Comparison of ENCODE assay signal across 8 cellular contexts in genomic region chr7:135211179-135211945, GRCh38. TPM values are rescaled to one million over a fixed set of nuclear protein-coding genes. Genes with fewer than 3 reads are reported as not detected.
DNase-seq lines count a peak whose midpoint lies in the region; ATAC-seq and TF ChIP-seq lines count a peak whose summit lies in the region.

Gene WDR91, minus strand, starts transcription at chr7:135211526. Its CDS starts 24 bp downstream, at chr7:135211502.

- CTCF ChIA-PET in activated B cell treated with CpG ODN at 0.5 μM for 24 hours (lab: Charles Lee), result interaction anchor here (0.8 to 1.3 kb wide), 3 partner anchors 25 to 60 kb away, joined by 3 read pairs; no protein-coding TSS in a partner anchor

- H3K4me3 ChIP-seq in AG10803 (ENCODE audit: low read length) (peak within 1 kb of the TSS; percentile 84), cardiac fibroblast (replicated peaks in 1 of 2; ENCODE audit: low read depth in 2 of 2, low read length in 2 of 2) (peak within 1 kb of the TSS; percentile 74 to 86)

- intact Hi-C loops in activated B cell treated with CpG ODN at 0.5 μM for 24 hours (cut with micrococcal nuclease), result loop anchor here (1.0 to 5.0 kb wide), 13 partner anchors 23 to 1959 kb away; partner anchors contain the start of genes AGBL3, AKR1B1, BPGM and CNOT4

- H3K4me3 Mint-ChIP-seq in activated B cell treated with CpG ODN at 0.5 μM for 24 hours, result peak within 1 kb of the TSS; percentile 97

- no peaks in the 10 kb centered on the region for H3K9me3 Mint-ChIP-seq in activated B cell treated with CpG ODN at 0.5 μM for 24 hours

- peak; percentile 87 for DNase-seq in AG10803 (ENCODE audit: low read depth)
- peak; percentile 91 for DNase-seq in NCI-H345 (lab: John Stamatoyannopoulos, UW)
- peak; percentile 87 for DNase-seq in activated B cell treated with CpG ODN at 0.5 μM for 24 hours
- DNase-seq in cardiac fibroblast (ENCODE audit: low read depth in 2 of 2), result peak; percentile 92 to 94
- DNase-seq in iris pigment epithelial cell (ENCODE audit: low read depth), result peak; percentile 89
- peak; percentile 99 for DNase-seq in stimulated activated CD4-positive, alpha-beta T cell treated with anti-CD3 and anti-CD28 coated beads, Interleukin-12 subunit alpha, Interleukin-12 subunit beta, amount 100 ng/mL, for 4 hours

- TF ChIP-seq CTCF in AG10803 (conservative IDR thresholded peaks at IDR 0.05; ENCODE audit: low read length), result no peak
- no peak for TF ChIP-seq CTCF in activated B cell treated with CpG ODN at 0.5 μM for 24 hours (IDR thresholded peaks at IDR 0.05)
- no peak for TF ChIP-seq CTCF in cardiac fibroblast (IDR thresholded peaks at IDR 0.05; ENCODE audit: low read depth, low read length)

- peaks cover 16% of the 10 kb centered on the region for H3K36me3 Mint-ChIP-seq in activated B cell treated with CpG ODN at 0.5 μM for 24 hours (ENCODE audit: low read depth)

- H3K27ac Mint-ChIP-seq in activated B cell treated with CpG ODN at 0.5 μM for 24 hours, result peak within 1 kb of the TSS; percentile 97

- peaks cover 40% of the 10 kb centered on the region for H3K4me1 Mint-ChIP-seq in activated B cell treated with CpG ODN at 0.5 μM for 24 hours

- H3K27me3 Mint-ChIP-seq in activated B cell treated with CpG ODN at 0.5 μM for 24 hours, result no peaks in the 10 kb centered on the region

- ATAC-seq in GM19035 (IDR thresholded peaks at IDR 0.05; ENCODE audit: unreplicated experiment) (peak; percentile 81), HG03342 (IDR thresholded peaks at IDR 0.05; ENCODE audit: unreplicated experiment) (peak; percentile 81), activated B cell treated with CpG ODN at 0.5 μM for 24 hours (ENCODE audit: low read depth) (peak; percentile 92)

- POLR2A ChIA-PET in activated B cell treated with CpG ODN at 0.5 μM for 24 hours (lab: Charles Lee), result interaction anchor here (0.6 to 6.2 kb wide), 15 partner anchors 13 to 564 kb away, joined by 3 to 62 read pairs (median 5); partner anchors contain the start of genes AGBL3, CYREN and TMEM140

RNA-seq across cellular contexts. Expression of gene WDR91, which starts in this region (rescaled TPM):
- total RNA-seq in activated B cell treated with CpG ODN at 0.5 μM for 24 hours, result 59.5 and 60.1 TPM in 2 replicates

Comparison
In these comparisons a context has a peak if more than half of its experiments do, and no peak if none do; other contexts are left out.
1. Peak in every context shown above with its lines: DNase-seq, ATAC-seq and H3K4me3 ChIP-seq.